16 cellular contexts compared by ENCODE assay signal in the genomic region with DNA sequence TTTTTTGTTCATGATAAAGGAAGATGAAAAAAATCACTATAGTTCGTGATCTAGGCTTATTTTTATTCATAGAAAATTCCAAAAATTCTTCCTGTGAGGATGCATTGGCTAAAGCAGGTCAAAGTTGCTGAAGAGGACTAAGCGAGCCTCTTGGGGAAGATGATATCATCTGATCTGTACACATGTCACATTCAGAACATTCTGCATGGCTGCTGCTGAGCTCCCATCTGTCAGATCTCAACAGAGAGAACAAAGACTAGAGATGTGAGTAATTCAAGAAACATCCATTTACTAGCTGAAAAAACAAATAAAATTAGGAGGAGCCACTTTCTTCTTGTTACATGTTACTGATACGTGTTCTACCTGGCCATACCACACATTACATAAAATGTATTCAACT.
A peak's percentile ranks its signal among the peaks of the same experiment; 100 is the strongest.
DNase-seq lines count a peak whose midpoint lies in the region; ATAC-seq, FAIRE-seq and TF ChIP-seq lines count a peak whose summit lies in the region.
"Had no signal": no experiment of that assay in that cellular context is flagged by ENCODE, and none has a peak within 500 bp of the region (broad histone marks: within the 10 kb centered on the region; RNA-seq: fewer than 3 reads in every experiment).

No MANE protein-coding gene starts in this region.

- H3K4me1 ChIP-seq in RWPE2 (ENCODE audit: insufficient read depth, poor library complexity, severe bottlenecking) (no peaks in the 10 kb centered on the region), uterus (no peaks in the 10 kb centered on the region)
- H3K4me1 ChIP-seq: prostate gland had no signal

- H3K4me3 ChIP-seq in RWPE2 (ENCODE audit: severe bottlenecking) (no peak overlapping the region), uterus (no peak overlapping the region)
- H3K4me3 ChIP-seq: GM12878, PC-9, prostate gland had no signal

- H3K36me3 ChIP-seq in RWPE2 (ENCODE audit: low read depth) (no peaks in the 10 kb centered on the region), uterus (no peaks in the 10 kb centered on the region)
- H3K36me3 ChIP-seq: prostate gland had no signal

- intact Hi-C loops in uterus (cut with DNase I; ENCODE audit: low total_unique reads), result no loop called here

- TF ChIP-seq CTCF in RWPE2 (IDR thresholded peaks at IDR 0.05; ENCODE audit: poor library complexity, severe bottlenecking), result no peak
- no peak for TF ChIP-seq CTCF in uterus (IDR thresholded peaks at IDR 0.05)

- H3K9me3 ChIP-seq in RWPE2 (ENCODE audit: severe bottlenecking), result no peaks in the 10 kb centered on the region
- H3K9me3 ChIP-seq in uterus, result no peaks in the 10 kb centered on the region
- H3K9me3 ChIP-seq: prostate gland had no signal

- H3K27me3 ChIP-seq in RWPE2 (ENCODE audit: insufficient read depth, poor library complexity, severe bottlenecking) (no peaks in the 10 kb centered on the region), uterus (no peaks in the 10 kb centered on the region)

- peak; percentile 55; the same call in 2 of the 3 replicates for ATAC-seq in RWPE2 (ENCODE audit: low read depth)
- ATAC-seq in GM19452 (IDR thresholded peaks at IDR 0.05; ENCODE audit: unreplicated experiment), result no peak
- ATAC-seq: GM12878 had no signal

- H3K27ac ChIP-seq in RWPE2 (ENCODE audit: poor library complexity, severe bottlenecking) (no peak overlapping the region), epithelial cell of prostate (no peak overlapping the region), uterus (no peak overlapping the region)
- H3K27ac ChIP-seq: C4-2B, PC-9, prostate gland had no signal

- DNase-seq in HTR-8/SVneo (ENCODE audit: insufficient read length, low spot score) (peak; percentile 1), RWPE2 (ENCODE audit: low spot score) (no peak), epithelial cell of prostate (ENCODE audit: low read depth, low spot score) (peak; percentile 8), retina (peak; percentile 70), uterus (no peak), SKM-1 (lab: John Stamatoyannopoulos, UW; ENCODE audit: unreplicated experiment) (no peak)
- DNase-seq: activated B cell treated with CpG ODN at 0.5 μM for 24 hours; activated naive CD4-positive, alpha-beta T cell treated with anti-CD3 and anti-CD28 coated beads for 36 hours; GOT3; NCI-H2227 treated with DMSO at 0.1 percent for 48 hours; PC-9; stimulated activated CD4-positive, alpha-beta T cell treated with anti-CD3 and anti-CD28 coated beads, Interleukin-15, amount 100 ng/mL, for 24 hours had no signal

- TF ChIP-seq POLR2A in uterus (IDR thresholded peaks at IDR 0.05), result no peak

- FAIRE-seq in HTR-8/SVneo (lab: Jason Lieb, UNC), result no peak
- FAIRE-seq: GM12878 had no signal

Comparison
In these comparisons a context has a peak if more than half of its experiments do, and no peak if none do; other contexts are left out.
1. DNase-seq: peak in HTR-8/SVneo (single experiment), epithelial cell of prostate (single experiment) and retina (single experiment); none in RWPE2 (single experiment), uterus (0 of 2) and SKM-1 (single experiment).